1 cellular context compared by ENCODE assay signal in the genomic region with DNA sequence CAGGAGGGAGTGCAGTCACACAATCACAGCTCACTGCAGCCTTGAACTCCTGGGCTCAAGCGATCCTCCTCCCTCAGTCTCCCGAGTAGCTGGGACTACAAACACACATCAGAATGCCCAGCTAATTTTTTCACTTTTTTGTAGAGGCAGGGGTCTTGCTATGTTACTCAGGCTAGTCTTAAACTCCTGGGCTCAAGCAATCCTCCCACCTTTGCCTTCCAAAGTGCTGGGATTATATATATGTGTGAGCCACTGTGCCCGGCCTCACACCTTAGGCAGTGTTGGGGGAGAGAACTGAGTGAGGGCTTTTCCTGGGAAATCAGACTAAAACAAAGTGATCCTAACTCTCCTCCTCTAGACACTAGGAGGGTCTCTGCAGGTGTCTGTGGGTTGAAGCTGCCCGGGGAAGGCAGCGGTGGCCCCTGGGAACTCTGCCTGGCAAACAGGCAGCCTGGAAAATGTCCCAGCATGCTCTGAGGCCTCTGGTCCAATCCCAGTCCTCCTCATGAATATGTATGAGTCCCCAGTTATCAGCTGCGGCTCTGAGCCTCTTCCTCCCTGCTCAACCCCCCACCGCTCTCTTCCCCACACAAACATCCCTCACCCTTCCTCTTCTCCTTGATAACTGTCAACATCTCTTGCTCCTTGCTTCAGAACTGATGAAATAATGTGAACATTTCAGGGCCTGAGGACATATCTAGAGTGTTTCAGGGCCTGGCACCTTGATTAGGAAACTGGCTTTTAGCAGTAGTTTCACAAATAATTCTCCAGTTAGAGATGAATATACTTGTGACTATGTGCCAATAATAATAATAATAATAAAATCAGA.
TF ChIP-seq lines count a peak whose summit lies in the region.

No MANE protein-coding gene starts in this region.

TF ChIP-seq in HepG2, 621 proteins besides CTCF, POLR2A, EP300 and RAD21 (continued from another document):
- TF ChIP-seq, protein P1, sequence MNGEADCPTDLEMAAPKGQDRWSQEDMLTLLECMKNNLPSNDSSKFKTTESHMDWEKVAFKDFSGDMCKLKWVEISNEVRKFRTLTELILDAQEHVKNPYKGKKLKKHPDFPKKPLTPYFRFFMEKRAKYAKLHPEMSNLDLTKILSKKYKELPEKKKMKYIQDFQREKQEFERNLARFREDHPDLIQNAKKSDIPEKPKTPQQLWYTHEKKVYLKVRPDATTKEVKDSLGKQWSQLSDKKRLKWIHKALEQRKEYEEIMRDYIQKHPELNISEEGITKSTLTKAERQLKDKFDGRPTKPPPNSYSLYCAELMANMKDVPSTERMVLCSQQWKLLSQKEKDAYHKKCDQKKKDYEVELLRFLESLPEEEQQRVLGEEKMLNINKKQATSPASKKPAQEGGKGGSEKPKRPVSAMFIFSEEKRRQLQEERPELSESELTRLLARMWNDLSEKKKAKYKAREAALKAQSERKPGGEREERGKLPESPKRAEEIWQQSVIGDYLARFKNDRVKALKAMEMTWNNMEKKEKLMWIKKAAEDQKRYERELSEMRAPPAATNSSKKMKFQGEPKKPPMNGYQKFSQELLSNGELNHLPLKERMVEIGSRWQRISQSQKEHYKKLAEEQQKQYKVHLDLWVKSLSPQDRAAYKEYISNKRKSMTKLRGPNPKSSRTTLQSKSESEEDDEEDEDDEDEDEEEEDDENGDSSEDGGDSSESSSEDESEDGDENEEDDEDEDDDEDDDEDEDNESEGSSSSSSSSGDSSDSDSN (CRISPR knock-in tag; IDR thresholded peaks at IDR 0.05), result no peak
- TF ChIP-seq ZNF720 (CRISPR knock-in tag; IDR thresholded peaks at IDR 0.05) (no peak), ZSCAN25 (CRISPR knock-in tag; IDR thresholded peaks at IDR 0.05) (no peak), ZSCAN22 (CRISPR knock-in tag; IDR thresholded peaks at IDR 0.05) (no peak), ZNF143 (CRISPR knock-in tag; IDR thresholded peaks at IDR 0.05) (peak; percentile 87)
- TF ChIP-seq, protein P2, sequence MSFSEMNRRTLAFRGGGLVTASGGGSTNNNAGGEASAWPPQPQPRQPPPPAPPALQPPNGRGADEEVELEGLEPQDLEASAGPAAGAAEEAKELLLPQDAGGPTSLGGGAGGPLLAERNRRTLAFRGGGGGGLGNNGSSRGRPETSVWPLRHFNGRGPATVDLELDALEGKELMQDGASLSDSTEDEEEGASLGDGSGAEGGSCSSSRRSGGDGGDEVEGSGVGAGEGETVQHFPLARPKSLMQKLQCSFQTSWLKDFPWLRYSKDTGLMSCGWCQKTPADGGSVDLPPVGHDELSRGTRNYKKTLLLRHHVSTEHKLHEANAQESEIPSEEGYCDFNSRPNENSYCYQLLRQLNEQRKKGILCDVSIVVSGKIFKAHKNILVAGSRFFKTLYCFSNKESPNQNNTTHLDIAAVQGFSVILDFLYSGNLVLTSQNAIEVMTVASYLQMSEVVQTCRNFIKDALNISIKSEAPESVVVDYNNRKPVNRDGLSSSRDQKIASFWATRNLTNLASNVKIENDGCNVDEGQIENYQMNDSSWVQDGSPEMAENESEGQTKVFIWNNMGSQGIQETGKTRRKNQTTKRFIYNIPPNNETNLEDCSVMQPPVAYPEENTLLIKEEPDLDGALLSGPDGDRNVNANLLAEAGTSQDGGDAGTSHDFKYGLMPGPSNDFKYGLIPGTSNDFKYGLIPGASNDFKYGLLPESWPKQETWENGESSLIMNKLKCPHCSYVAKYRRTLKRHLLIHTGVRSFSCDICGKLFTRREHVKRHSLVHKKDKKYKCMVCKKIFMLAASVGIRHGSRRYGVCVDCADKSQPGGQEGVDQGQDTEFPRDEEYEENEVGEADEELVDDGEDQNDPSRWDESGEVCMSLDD (CRISPR knock-in tag; IDR thresholded peaks at IDR 0.05; ENCODE audit: borderline replicate concordance), result no peak
